ENCODE assay signal across 1 cellular context in genomic region chr2:231780123-231780908, GRCh38.
TF ChIP-seq lines count a peak whose summit lies in the region.

No MANE protein-coding gene starts in this region.

TF ChIP-seq in HepG2, 621 proteins besides CTCF, POLR2A, EP300 and RAD21 (continued from another document and continues in another):
- TF ChIP-seq, protein P1, sequence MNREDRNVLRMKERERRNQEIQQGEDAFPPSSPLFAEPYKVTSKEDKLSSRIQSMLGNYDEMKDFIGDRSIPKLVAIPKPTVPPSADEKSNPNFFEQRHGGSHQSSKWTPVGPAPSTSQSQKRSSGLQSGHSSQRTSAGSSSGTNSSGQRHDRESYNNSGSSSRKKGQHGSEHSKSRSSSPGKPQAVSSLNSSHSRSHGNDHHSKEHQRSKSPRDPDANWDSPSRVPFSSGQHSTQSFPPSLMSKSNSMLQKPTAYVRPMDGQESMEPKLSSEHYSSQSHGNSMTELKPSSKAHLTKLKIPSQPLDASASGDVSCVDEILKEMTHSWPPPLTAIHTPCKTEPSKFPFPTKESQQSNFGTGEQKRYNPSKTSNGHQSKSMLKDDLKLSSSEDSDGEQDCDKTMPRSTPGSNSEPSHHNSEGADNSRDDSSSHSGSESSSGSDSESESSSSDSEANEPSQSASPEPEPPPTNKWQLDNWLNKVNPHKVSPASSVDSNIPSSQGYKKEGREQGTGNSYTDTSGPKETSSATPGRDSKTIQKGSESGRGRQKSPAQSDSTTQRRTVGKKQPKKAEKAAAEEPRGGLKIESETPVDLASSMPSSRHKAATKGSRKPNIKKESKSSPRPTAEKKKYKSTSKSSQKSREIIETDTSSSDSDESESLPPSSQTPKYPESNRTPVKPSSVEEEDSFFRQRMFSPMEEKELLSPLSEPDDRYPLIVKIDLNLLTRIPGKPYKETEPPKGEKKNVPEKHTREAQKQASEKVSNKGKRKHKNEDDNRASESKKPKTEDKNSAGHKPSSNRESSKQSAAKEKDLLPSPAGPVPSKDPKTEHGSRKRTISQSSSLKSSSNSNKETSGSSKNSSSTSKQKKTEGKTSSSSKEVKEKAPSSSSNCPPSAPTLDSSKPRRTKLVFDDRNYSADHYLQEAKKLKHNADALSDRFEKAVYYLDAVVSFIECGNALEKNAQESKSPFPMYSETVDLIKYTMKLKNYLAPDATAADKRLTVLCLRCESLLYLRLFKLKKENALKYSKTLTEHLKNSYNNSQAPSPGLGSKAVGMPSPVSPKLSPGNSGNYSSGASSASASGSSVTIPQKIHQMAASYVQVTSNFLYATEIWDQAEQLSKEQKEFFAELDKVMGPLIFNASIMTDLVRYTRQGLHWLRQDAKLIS (CRISPR knock-in tag; IDR thresholded peaks at IDR 0.05): no peak
- no peak for TF ChIP-seq ZNF7 (CRISPR knock-in tag; IDR thresholded peaks at IDR 0.05)
- 0 out of 2 replicates have a peak, but pooled peaks have one; percentile 9 for TF ChIP-seq GZF1 (CRISPR knock-in tag; IDR thresholded peaks at IDR 0.05)
- TF ChIP-seq, protein P2, sequence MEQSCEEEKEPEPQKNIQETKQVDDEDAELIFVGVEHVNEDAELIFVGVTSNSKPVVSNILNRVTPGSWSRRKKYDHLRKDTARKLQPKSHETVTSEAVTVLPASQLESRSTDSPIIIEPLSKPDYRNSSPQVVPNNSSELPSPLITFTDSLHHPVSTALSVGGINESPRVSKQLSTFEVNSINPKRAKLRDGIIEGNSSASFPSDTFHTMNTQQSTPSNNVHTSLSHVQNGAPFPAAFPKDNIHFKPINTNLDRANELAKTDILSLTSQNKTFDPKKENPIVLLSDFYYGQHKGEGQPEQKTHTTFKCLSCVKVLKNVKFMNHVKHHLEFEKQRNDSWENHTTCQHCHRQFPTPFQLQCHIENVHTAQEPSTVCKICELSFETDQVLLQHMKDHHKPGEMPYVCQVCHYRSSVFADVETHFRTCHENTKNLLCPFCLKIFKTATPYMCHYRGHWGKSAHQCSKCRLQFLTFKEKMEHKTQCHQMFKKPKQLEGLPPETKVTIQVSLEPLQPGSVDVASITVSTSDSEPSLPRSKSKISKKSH (CRISPR knock-in tag; IDR thresholded peaks at IDR 0.05; ENCODE audit: borderline replicate concordance): no peak
- TF ChIP-seq ZNF143 (CRISPR knock-in tag; IDR thresholded peaks at IDR 0.05): 0 out of 2 replicates have a peak, but pooled peaks have one; percentile 22
- TF ChIP-seq THAP11 (CRISPR knock-in tag; IDR thresholded peaks at IDR 0.05): peak; percentile 70; the same call in 1 of the 2 replicates
- TF ChIP-seq HMGXB3 (CRISPR knock-in tag; IDR thresholded peaks at IDR 0.05; ENCODE audit: borderline replicate concordance): 0 out of 2 replicates have a peak, but pooled peaks have one; percentile 41
- TF ChIP-seq HDAC2 (CRISPR knock-in tag; IDR thresholded peaks at IDR 0.05): peak; percentile 64; the same call in 1 of the 2 replicates
- 0 out of 2 replicates have a peak, but pooled peaks have one; percentile 52 for TF ChIP-seq AKAP8 (CRISPR knock-in tag; IDR thresholded peaks at IDR 0.05)
- no peak for TF ChIP-seq GTF2F1 (IDR thresholded peaks at IDR 0.05; ENCODE audit: low read length)
- TF ChIP-seq MXI1 (IDR thresholded peaks at IDR 0.05; ENCODE audit: borderline replicate concordance, low read depth, low read length): 0 out of 3 replicates have a peak, but pooled peaks have one; percentile 26
- TF ChIP-seq PCBP2 (optimal IDR thresholded peaks at IDR 0.05; ENCODE audit: low read depth, low read length, poor library complexity, severe bottlenecking): no peak
- TF ChIP-seq ZNF839 (CRISPR knock-in tag; IDR thresholded peaks at IDR 0.05; ENCODE audit: borderline replicate concordance): no peak
- no peak for TF ChIP-seq LCORL (IDR thresholded peaks at IDR 0.05)
- no peak for TF ChIP-seq LCORL (CRISPR knock-in tag; IDR thresholded peaks at IDR 0.05)
- no peak for TF ChIP-seq PHF20 (CRISPR knock-in tag; IDR thresholded peaks at IDR 0.05)
- TF ChIP-seq, protein P3, sequence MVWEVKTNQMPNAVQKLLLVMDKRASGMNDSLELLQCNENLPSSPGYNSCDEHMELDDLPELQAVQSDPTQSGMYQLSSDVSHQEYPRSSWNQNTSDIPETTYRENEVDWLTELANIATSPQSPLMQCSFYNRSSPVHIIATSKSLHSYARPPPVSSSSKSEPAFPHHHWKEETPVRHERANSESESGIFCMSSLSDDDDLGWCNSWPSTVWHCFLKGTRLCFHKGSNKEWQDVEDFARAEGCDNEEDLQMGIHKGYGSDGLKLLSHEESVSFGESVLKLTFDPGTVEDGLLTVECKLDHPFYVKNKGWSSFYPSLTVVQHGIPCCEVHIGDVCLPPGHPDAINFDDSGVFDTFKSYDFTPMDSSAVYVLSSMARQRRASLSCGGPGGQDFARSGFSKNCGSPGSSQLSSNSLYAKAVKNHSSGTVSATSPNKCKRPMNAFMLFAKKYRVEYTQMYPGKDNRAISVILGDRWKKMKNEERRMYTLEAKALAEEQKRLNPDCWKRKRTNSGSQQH (CRISPR knock-in tag; IDR thresholded peaks at IDR 0.05; ENCODE audit: low read depth): peak; percentile 86; the same call in 1 of the 2 replicates
- TF ChIP-seq XRCC5 (optimal IDR thresholded peaks at IDR 0.05; ENCODE audit: low read length): peak; percentile 31
- peak; percentile 27; the same call in 1 of the 2 replicates for TF ChIP-seq ZNF788 (CRISPR knock-in tag; IDR thresholded peaks at IDR 0.05; ENCODE audit: borderline replicate concordance)
- TF ChIP-seq THYN1 (CRISPR knock-in tag; IDR thresholded peaks at IDR 0.05; ENCODE audit: borderline replicate concordance, low read depth): no peak
- 0 out of 2 replicates have a peak, but pooled peaks have one; percentile 45 for TF ChIP-seq ZNF331 (CRISPR knock-in tag; IDR thresholded peaks at IDR 0.05)
- TF ChIP-seq AHR (CRISPR knock-in tag; IDR thresholded peaks at IDR 0.05): 0 out of 2 replicates have a peak, but pooled peaks have one; percentile 74
- 0 out of 2 replicates have a peak, but pooled peaks have one; percentile 26 for TF ChIP-seq ZNF574 (CRISPR knock-in tag; IDR thresholded peaks at IDR 0.05)
- no peak for TF ChIP-seq NFRKB (IDR thresholded peaks at IDR 0.05)
- TF ChIP-seq SALL2 (CRISPR knock-in tag; IDR thresholded peaks at IDR 0.05): no peak
- no peak for TF ChIP-seq SAFB2 (CRISPR knock-in tag; IDR thresholded peaks at IDR 0.05; ENCODE audit: borderline replicate concordance, low read depth)
- TF ChIP-seq NRL (CRISPR knock-in tag; IDR thresholded peaks at IDR 0.05; ENCODE audit: borderline replicate concordance): peak; percentile 19; the same call in 1 of the 2 replicates
- TF ChIP-seq ZZZ3 (CRISPR knock-in tag; IDR thresholded peaks at IDR 0.05; ENCODE audit: borderline replicate concordance): no peak
- peak; percentile 15; the same call in 1 of the 2 replicates for TF ChIP-seq NFYB (CRISPR knock-in tag; IDR thresholded peaks at IDR 0.05)
- TF ChIP-seq SUZ12 (IDR thresholded peaks at IDR 0.05; ENCODE audit: low read depth, low read length): no peak
- no peak for TF ChIP-seq KAT2B (IDR thresholded peaks at IDR 0.05; ENCODE audit: borderline replicate concordance, low read depth, low read length)
- TF ChIP-seq HES4 (CRISPR knock-in tag; IDR thresholded peaks at IDR 0.05; ENCODE audit: borderline replicate concordance): no peak
- no peak for TF ChIP-seq NCOR1 (IDR thresholded peaks at IDR 0.05; ENCODE audit: borderline replicate concordance, low read length)
- TF ChIP-seq, protein P4, sequence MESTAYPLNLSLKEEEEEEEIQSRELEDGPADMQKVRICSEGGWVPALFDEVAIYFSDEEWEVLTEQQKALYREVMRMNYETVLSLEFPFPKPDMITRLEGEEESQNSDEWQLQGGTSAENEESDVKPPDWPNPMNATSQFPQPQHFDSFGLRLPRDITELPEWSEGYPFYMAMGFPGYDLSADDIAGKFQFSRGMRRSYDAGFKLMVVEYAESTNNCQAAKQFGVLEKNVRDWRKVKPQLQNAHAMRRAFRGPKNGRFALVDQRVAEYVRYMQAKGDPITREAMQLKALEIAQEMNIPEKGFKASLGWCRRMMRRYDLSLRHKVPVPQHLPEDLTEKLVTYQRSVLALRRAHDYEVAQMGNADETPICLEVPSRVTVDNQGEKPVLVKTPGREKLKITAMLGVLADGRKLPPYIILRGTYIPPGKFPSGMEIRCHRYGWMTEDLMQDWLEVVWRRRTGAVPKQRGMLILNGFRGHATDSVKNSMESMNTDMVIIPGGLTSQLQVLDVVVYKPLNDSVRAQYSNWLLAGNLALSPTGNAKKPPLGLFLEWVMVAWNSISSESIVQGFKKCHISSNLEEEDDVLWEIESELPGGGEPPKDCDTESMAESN (CRISPR knock-in tag; conservative IDR thresholded peaks at IDR 0.05): no peak
- peak; percentile 69; the same call in 1 of the 2 replicates for TF ChIP-seq ZNF614 (CRISPR knock-in tag; IDR thresholded peaks at IDR 0.05; ENCODE audit: borderline replicate concordance)
- no peak for TF ChIP-seq RARA (CRISPR knock-in tag; IDR thresholded peaks at IDR 0.05)
- TF ChIP-seq MTA1 (CRISPR knock-in tag; IDR thresholded peaks at IDR 0.05; ENCODE audit: borderline replicate concordance): no peak
- TF ChIP-seq ZKSCAN8 (CRISPR knock-in tag; IDR thresholded peaks at IDR 0.05; ENCODE audit: borderline replicate concordance): no peak
- TF ChIP-seq TEAD3 (CRISPR knock-in tag; optimal IDR thresholded peaks at IDR 0.05; ENCODE audit: borderline replicate concordance): peak; percentile 28
- no peak for TF ChIP-seq SRF (IDR thresholded peaks at IDR 0.05; ENCODE audit: low read depth, low read length)
- TF ChIP-seq SETDB1 (CRISPR knock-in tag; IDR thresholded peaks at IDR 0.05; ENCODE audit: borderline replicate concordance): no peak
- TF ChIP-seq MXD4 (CRISPR knock-in tag; IDR thresholded peaks at IDR 0.05): peak; percentile 84; the same call in 1 of the 2 replicates
- TF ChIP-seq MLLT10 (CRISPR knock-in tag; IDR thresholded peaks at IDR 0.05): no peak
- no peak for TF ChIP-seq ARNTL (CRISPR knock-in tag; IDR thresholded peaks at IDR 0.05)
- no peak for TF ChIP-seq CREB1 (IDR thresholded peaks at IDR 0.05)
- TF ChIP-seq CREB1 (CRISPR knock-in tag; IDR thresholded peaks at IDR 0.05): no peak
- TF ChIP-seq CSRNP2 (CRISPR knock-in tag; conservative IDR thresholded peaks at IDR 0.05; ENCODE audit: low read depth): no peak
- TF ChIP-seq WIZ (CRISPR knock-in tag; IDR thresholded peaks at IDR 0.05): no peak
- peak; percentile 58; the same call in 1 of the 2 replicates for TF ChIP-seq ZSCAN9 (CRISPR knock-in tag; IDR thresholded peaks at IDR 0.05; ENCODE audit: borderline replicate concordance)
- TF ChIP-seq ZBTB7B (CRISPR knock-in tag; IDR thresholded peaks at IDR 0.05): 0 out of 2 replicates have a peak, but pooled peaks have one; percentile 25
- peak; percentile 34; the same call in 1 of the 2 replicates for TF ChIP-seq SP2 (CRISPR knock-in tag; IDR thresholded peaks at IDR 0.05)
- TF ChIP-seq FOSL2 (CRISPR knock-in tag; IDR thresholded peaks at IDR 0.05): 0 out of 2 replicates have a peak, but pooled peaks have one; percentile 11
- TF ChIP-seq ZNF781 (CRISPR knock-in tag; IDR thresholded peaks at IDR 0.05; ENCODE audit: borderline replicate concordance, not compliant biosample characterization): no peak
